Comparison of ENCODE assay signal across 1 cellular context in genomic region chr20:36150847-36151539, GRCh38.
A peak's percentile ranks its signal among the peaks of the same experiment; 100 is the strongest.
TF ChIP-seq lines count a peak whose summit lies in the region.

No MANE protein-coding gene starts in this region.

TF ChIP-seq in HepG2, 621 proteins besides CTCF, POLR2A, EP300 and RAD21 (continued from another document):
- no peak for TF ChIP-seq USF2 (IDR thresholded peaks at IDR 0.05; ENCODE audit: low read depth, low read length)
- TF ChIP-seq USF2 (CRISPR knock-in tag; IDR thresholded peaks at IDR 0.05; ENCODE audit: borderline replicate concordance): no peak
- no peak for TF ChIP-seq GLI4 (CRISPR knock-in tag; IDR thresholded peaks at IDR 0.05; ENCODE audit: borderline replicate concordance)
- TF ChIP-seq LCORL (IDR thresholded peaks at IDR 0.05): no peak
- peak; percentile 97 for TF ChIP-seq LCORL (CRISPR knock-in tag; IDR thresholded peaks at IDR 0.05)
- no peak for TF ChIP-seq XBP1 (CRISPR knock-in tag; IDR thresholded peaks at IDR 0.05)
- TF ChIP-seq SOX6 (IDR thresholded peaks at IDR 0.05): no peak
- peak; percentile 81 for TF ChIP-seq SOX6 (CRISPR knock-in tag; IDR thresholded peaks at IDR 0.05)
- TF ChIP-seq PATZ1 (CRISPR knock-in tag; IDR thresholded peaks at IDR 0.05): peak; percentile 85
- TF ChIP-seq IRF2 (CRISPR knock-in tag; IDR thresholded peaks at IDR 0.05): peak; percentile 53; the same call in 1 of the 2 replicates
- TF ChIP-seq UBTF (CRISPR knock-in tag; IDR thresholded peaks at IDR 0.05): peak; percentile 46; the same call in 1 of the 2 replicates
- TF ChIP-seq MAZ (IDR thresholded peaks at IDR 0.05; ENCODE audit: borderline replicate concordance, low read depth, low read length): peak; percentile 45; the same call in 1 of the 2 replicates
- peak; percentile 33; the same call in 1 of the 2 replicates for TF ChIP-seq MAZ (CRISPR knock-in tag; IDR thresholded peaks at IDR 0.05; ENCODE audit: low read depth)
- TF ChIP-seq ZNF572 (CRISPR knock-in tag; IDR thresholded peaks at IDR 0.05): no peak
- no peak for TF ChIP-seq CEBPB (IDR thresholded peaks at IDR 0.05; ENCODE audit: borderline replicate concordance, low read depth, low read length)
- TF ChIP-seq FOSL2 (CRISPR knock-in tag; IDR thresholded peaks at IDR 0.05): peak; percentile 81
- TF ChIP-seq ZNF746 (CRISPR knock-in tag; IDR thresholded peaks at IDR 0.05): peak; percentile 64; the same call in 1 of the 2 replicates
- no peak for TF ChIP-seq ZNF737 (CRISPR knock-in tag; IDR thresholded peaks at IDR 0.05; ENCODE audit: borderline replicate concordance)
- 0 out of 2 replicates have a peak, but pooled peaks have one; percentile 19 for TF ChIP-seq ZNF607 (CRISPR knock-in tag; IDR thresholded peaks at IDR 0.05; ENCODE audit: borderline replicate concordance)
- peak; percentile 62; the same call in 1 of the 2 replicates for TF ChIP-seq NFKBIZ (CRISPR knock-in tag; IDR thresholded peaks at IDR 0.05)
- 0 out of 2 replicates have a peak, but pooled peaks have one; percentile 18 for TF ChIP-seq YEATS4 (CRISPR knock-in tag; IDR thresholded peaks at IDR 0.05; ENCODE audit: borderline replicate concordance)
- TF ChIP-seq PHF5A (CRISPR knock-in tag; IDR thresholded peaks at IDR 0.05; ENCODE audit: low read depth, unreplicated experiment): peak; percentile 60
- TF ChIP-seq ZNF75D (CRISPR knock-in tag; IDR thresholded peaks at IDR 0.05; ENCODE audit: borderline replicate concordance): no peak
- TF ChIP-seq SOX5 (CRISPR knock-in tag; IDR thresholded peaks at IDR 0.05; ENCODE audit: borderline replicate concordance): peak; percentile 67
- TF ChIP-seq SALL1 (CRISPR knock-in tag; IDR thresholded peaks at IDR 0.05): peak; percentile 88
- no peak for TF ChIP-seq ZNF646 (CRISPR knock-in tag; IDR thresholded peaks at IDR 0.05)
- peak; percentile 13; the same call in 1 of the 2 replicates for TF ChIP-seq NR1H2 (CRISPR knock-in tag; IDR thresholded peaks at IDR 0.05; ENCODE audit: borderline replicate concordance, low read depth)
- TF ChIP-seq KMT2B (CRISPR knock-in tag; IDR thresholded peaks at IDR 0.05): no peak
- TF ChIP-seq ZNF280B (CRISPR knock-in tag; IDR thresholded peaks at IDR 0.05; ENCODE audit: borderline replicate concordance): peak; percentile 62; the same call in 1 of the 2 replicates
- peak; percentile 88 for TF ChIP-seq HNF4A (CRISPR knock-in tag; IDR thresholded peaks at IDR 0.05)
- TF ChIP-seq TBX2 (CRISPR knock-in tag; IDR thresholded peaks at IDR 0.05; ENCODE audit: borderline replicate concordance): peak; percentile 58; the same call in 1 of the 2 replicates
- TF ChIP-seq TEF (CRISPR knock-in tag; IDR thresholded peaks at IDR 0.05): no peak
- TF ChIP-seq CHCHD3 (CRISPR knock-in tag; IDR thresholded peaks at IDR 0.05): no peak
- no peak for TF ChIP-seq NFE2L1 (CRISPR knock-in tag; IDR thresholded peaks at IDR 0.05; ENCODE audit: borderline replicate concordance)
- TF ChIP-seq CENPBD1 (CRISPR knock-in tag; IDR thresholded peaks at IDR 0.05; ENCODE audit: borderline replicate concordance, low read depth): 0 out of 2 replicates have a peak, but pooled peaks have one; percentile 54
- peak; percentile 100 for TF ChIP-seq ZNF263 (CRISPR knock-in tag; IDR thresholded peaks at IDR 0.05)
- no peak for TF ChIP-seq ZNF660 (CRISPR knock-in tag; IDR thresholded peaks at IDR 0.05; ENCODE audit: borderline replicate concordance, low read depth)
- TF ChIP-seq ZNF713 (CRISPR knock-in tag; IDR thresholded peaks at IDR 0.05): 0 out of 2 replicates have a peak, but pooled peaks have one; percentile 74
- no peak for TF ChIP-seq HNRNPK (IDR thresholded peaks at IDR 0.05; ENCODE audit: low read depth, low read length, poor library complexity, severe bottlenecking)
- TF ChIP-seq IRF1 (CRISPR knock-in tag; IDR thresholded peaks at IDR 0.05; ENCODE audit: low read depth): no peak
- 0 out of 2 replicates have a peak, but pooled peaks have one; percentile 23 for TF ChIP-seq ZNF121 (CRISPR knock-in tag; IDR thresholded peaks at IDR 0.05)
- TF ChIP-seq ZNF792 (CRISPR knock-in tag; IDR thresholded peaks at IDR 0.05): peak; percentile 79
- TF ChIP-seq ZNF878 (CRISPR knock-in tag; IDR thresholded peaks at IDR 0.05): no peak
- 0 out of 2 replicates have a peak, but pooled peaks have one; percentile 24 for TF ChIP-seq SP4 (CRISPR knock-in tag; IDR thresholded peaks at IDR 0.05)
- TF ChIP-seq CHD2 (IDR thresholded peaks at IDR 0.05; ENCODE audit: low read depth, low read length): no peak
- TF ChIP-seq ZNF12 (CRISPR knock-in tag; IDR thresholded peaks at IDR 0.05): peak; percentile 28; the same call in 1 of the 2 replicates
- peak; percentile 84 for TF ChIP-seq DPF2 (CRISPR knock-in tag; IDR thresholded peaks at IDR 0.05; ENCODE audit: borderline replicate concordance, low read depth)
- TF ChIP-seq ZNF124 (CRISPR knock-in tag; IDR thresholded peaks at IDR 0.05): peak; percentile 31; the same call in 1 of the 2 replicates
- peak; percentile 82; the same call in 1 of the 2 replicates for TF ChIP-seq ZNF891 (CRISPR knock-in tag; IDR thresholded peaks at IDR 0.05)
